ENCODE assay signal across 8 cellular contexts in genomic region chr7:98399903-98400537, GRCh38. TPM values are rescaled to one million over a fixed set of nuclear protein-coding genes. Genes with fewer than 3 reads are reported as not detected.
DNase-seq lines count a peak whose midpoint lies in the region; ATAC-seq, FAIRE-seq and TF ChIP-seq lines count a peak whose summit lies in the region.

No MANE protein-coding gene starts in this region.

- peak overlapping the region; percentile 50 for H3K27ac Mint-ChIP-seq in activated T-helper 2 cell treated with anti-CD3 and anti-CD28 coated beads, Interferon-gamma antibody, Interleukin-2, Interleukin-4, amounts not matched to agents 10 μg/mL and 5 μg/mL and 100 μg/mL, durations not matched to agents 14 hours and 24 hours and 36 hours

- FAIRE-seq in kidney (lab: Jason Lieb, UNC), result no peak

- peak overlapping the region in 6 of 10 donors; percentile 10 to 83 (median 51) for H3K27ac ChIP-seq in heart right ventricle
- H3K27ac ChIP-seq in kidney (ENCODE audit: low read depth in 2 of 2, low read length in 2 of 2), result peak overlapping the region in 1 of 2 donors; percentile 36
- no peak overlapping the region for H3K27ac ChIP-seq in upper lobe of right lung

- H3K9me3 Mint-ChIP-seq in activated T-helper 2 cell treated with anti-CD3 and anti-CD28 coated beads, Interferon-gamma antibody, Interleukin-2, Interleukin-4, amounts not matched to agents 10 μg/mL and 5 μg/mL and 100 μg/mL, durations not matched to agents 14 hours and 24 hours and 36 hours, result no peaks in the 10 kb centered on the region

- H3K36me3 Mint-ChIP-seq in activated T-helper 2 cell treated with anti-CD3 and anti-CD28 coated beads, Interferon-gamma antibody, Interleukin-2, Interleukin-4, amounts not matched to agents 10 μg/mL and 5 μg/mL and 100 μg/mL, durations not matched to agents 14 hours and 24 hours and 36 hours (ENCODE audit: low read depth), result no peaks in the 10 kb centered on the region

- no peaks in the 10 kb centered on the region for H3K36me3 ChIP-seq in heart right ventricle
- no peaks in the 10 kb centered on the region for H3K36me3 ChIP-seq in kidney (ENCODE audit: control insufficient read depth in 1 of 2, insufficient read depth in 2 of 2, low read length in 2 of 2)
- no peaks in the 10 kb centered on the region for H3K36me3 ChIP-seq in upper lobe of right lung

- TF ChIP-seq CTCF in heart right ventricle (IDR thresholded peaks at IDR 0.05) (no peak), kidney (IDR thresholded peaks at IDR 0.05; ENCODE audit: borderline replicate concordance, extremely low read depth, insufficient read depth) (no peak), upper lobe of right lung (IDR thresholded peaks at IDR 0.05) (no peak)

- no peaks in the 10 kb centered on the region for H3K9me3 ChIP-seq in heart right ventricle
- no peaks in the 10 kb centered on the region for H3K9me3 ChIP-seq in kidney (ENCODE audit: control insufficient read depth in 1 of 2, low read length in 2 of 2)
- no peaks in the 10 kb centered on the region for H3K9me3 ChIP-seq in upper lobe of right lung

- WGBS in heart right ventricle, 2 donors, result 7 to 11% methylated on average over 18 to 20 of the region's 22 CpGs

- H3K4me3 ChIP-seq in heart right ventricle (peak overlapping the region in 9 of 10 donors; percentile 58 to 85 (median 65)), kidney (ENCODE audit: low read length in 2 of 2) (peak overlapping the region; percentile 53 to 60), upper lobe of right lung (peak overlapping the region; percentile 61)

- ATAC-seq in heart right ventricle (peak in 1 of 8 donors; percentile 37), Right ventricle myocardium inferior (no peak), upper lobe of right lung (no peak), GM18861 (IDR thresholded peaks at IDR 0.05; ENCODE audit: unreplicated experiment) (no peak), GM21723 (IDR thresholded peaks at IDR 0.05; ENCODE audit: unreplicated experiment) (no peak)

- H3K4me1 Mint-ChIP-seq in activated T-helper 2 cell treated with anti-CD3 and anti-CD28 coated beads, Interferon-gamma antibody, Interleukin-2, Interleukin-4, amounts not matched to agents 10 μg/mL and 5 μg/mL and 100 μg/mL, durations not matched to agents 14 hours and 24 hours and 36 hours (ENCODE audit: low read depth), result peaks cover 2% of the 10 kb centered on the region

- H3K27me3 ChIP-seq in heart right ventricle, result peaks cover 0 to 46% (median 23%) of the 10 kb centered on the region in 7 donors
- H3K27me3 ChIP-seq in upper lobe of right lung, result no peaks in the 10 kb centered on the region

- H3K4me1 ChIP-seq in heart right ventricle (peaks cover 0 to 13% (median 7%) of the 10 kb centered on the region in 9 donors), kidney (ENCODE audit: control insufficient read depth in 1 of 2, insufficient read depth in 1 of 2, low read depth in 1 of 2, low read length in 2 of 2) (peaks cover 0 to 3% of the 10 kb centered on the region in 2 donors), upper lobe of right lung (peaks cover 4% of the 10 kb centered on the region)

- intact Hi-C loops in heart right ventricle (cut with DNase I), result loop anchor here in 9 of 10 donors (2.0 to 10.0 kb wide), 9 partner anchors 33 to 153 kb away; partner anchors contain the start of gene BRI3 (in 1 of the 9)
- intact Hi-C loops in Right ventricle myocardium inferior (cut with DNase I), result loop anchor here (2.0 to 5.0 kb wide), 3 partner anchors 38 to 118 kb away; partner anchors contain the start of gene BRI3
- intact Hi-C loops in activated T-helper 2 cell treated with anti-CD3 and anti-CD28 coated beads, Interferon-gamma antibody, Interleukin-2, Interleukin-4, amounts not matched to agents 10 μg/mL and 5 μg/mL and 100 μg/mL, durations not matched to agents 14 hours and 24 hours and 36 hours (cut with micrococcal nuclease), result loop anchor here (5.0 kb wide), 2 partner anchors 118 to 293 kb away; partner anchors contain the start of genes BRI3 and LMTK2
- intact Hi-C loops in kidney (cut with DNase I), result loop anchor here (10.0 kb wide), 1 partner anchor 105 kb away; no protein-coding TSS in a partner anchor
- intact Hi-C loops in upper lobe of right lung (cut with DNase I), result loop anchor here (10.0 kb wide), 1 partner anchor 105 kb away; no protein-coding TSS in a partner anchor

- peaks cover 15% of the 10 kb centered on the region for H3K27me3 Mint-ChIP-seq in activated T-helper 2 cell treated with anti-CD3 and anti-CD28 coated beads, Interferon-gamma antibody, Interleukin-2, Interleukin-4, amounts not matched to agents 10 μg/mL and 5 μg/mL and 100 μg/mL, durations not matched to agents 14 hours and 24 hours and 36 hours (ENCODE audit: low read depth)

- H3K9ac ChIP-seq in kidney (ENCODE audit: low read length in 2 of 2), result peak overlapping the region; percentile 1 to 65

- peak overlapping the region; percentile 60 for H3K4me3 Mint-ChIP-seq in activated T-helper 2 cell treated with anti-CD3 and anti-CD28 coated beads, Interferon-gamma antibody, Interleukin-2, Interleukin-4, amounts not matched to agents 10 μg/mL and 5 μg/mL and 100 μg/mL, durations not matched to agents 14 hours and 24 hours and 36 hours (ENCODE audit: low read depth)

- DNase-seq in heart right ventricle (no peak), Right ventricle myocardium inferior (ENCODE audit: missing footprints) (no peak), kidney (no peak), upper lobe of right lung (no peak), mesenteric fat pad (ENCODE audit: low spot score) (no peak)
- DNase-seq in activated T-helper 2 cell treated with anti-CD3 and anti-CD28 coated beads, Interferon-gamma antibody, Interleukin-2, Interleukin-4, amounts not matched to agents 10 μg/mL and 5 μg/mL and 100 μg/mL, durations not matched to agents 14 hours and 24 hours and 36 hours (ENCODE audit: low spot score), result no peak

RNA-seq across cellular contexts. Expression of gene BAIAP2L1, which starts 0.9 kb away (rescaled TPM):
- total RNA-seq in heart right ventricle (1 to 10 TPM in 6 of 10 donors, under 1 TPM in 4; 0.53 to 5.2 (median 1.4) TPM), Right ventricle myocardium inferior (1.6 TPM), kidney (18.8 TPM), upper lobe of right lung (22.9 TPM), mesenteric fat pad (4.6 TPM)
- polyA plus RNA-seq in heart right ventricle (1 to 10 TPM; 2.2 to 5.8 TPM), kidney (ENCODE audit: insufficient read depth, low read depth, low replicate concordance) (9.6 TPM)
- 1.9 TPM in 2 replicates for total RNA-seq in activated T-helper 2 cell treated with anti-CD3 and anti-CD28 coated beads, Interferon-gamma antibody, Interleukin-2, Interleukin-4, amounts not matched to agents 10 μg/mL and 5 μg/mL and 100 μg/mL, durations not matched to agents 14 hours and 24 hours and 36 hours
